ENCODE assay signal across 21 cellular contexts in the genomic region with DNA sequence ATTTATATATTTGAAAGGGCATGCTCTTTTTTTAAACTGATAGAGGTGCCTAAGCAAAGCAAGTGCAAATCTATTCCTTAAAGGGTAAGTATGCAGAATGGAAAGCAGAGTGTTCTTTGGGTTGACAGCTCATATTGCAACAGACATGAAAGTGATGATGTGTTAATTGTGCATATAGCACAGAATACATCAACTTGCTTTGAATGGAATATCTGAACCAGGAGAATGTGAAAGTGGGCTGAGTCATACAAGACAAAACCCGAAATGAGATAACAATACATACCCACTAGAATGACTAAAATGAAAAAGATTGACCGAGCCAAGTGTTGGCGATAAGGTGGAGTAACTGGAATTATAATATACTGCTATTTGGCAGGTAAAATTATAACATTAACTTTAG. TPM values are rescaled to one million over a fixed set of nuclear protein-coding genes. Genes with fewer than 3 reads are reported as not detected.
"Had no signal": no experiment of that assay in that cellular context is flagged by ENCODE, and none has a peak within 500 bp of the region (broad histone marks: within the 10 kb centered on the region; RNA-seq: fewer than 3 reads in every experiment).

No MANE protein-coding gene starts in this region.

- H3K36me3 Mint-ChIP-seq: naive thymus-derived CD4-positive, alpha-beta T cell had no signal

- H3K27ac Mint-ChIP-seq: activated naive CD4-positive, alpha-beta T cell treated with anti-CD3 and anti-CD28 coated beads, Interleukin-2, amount 10 ng/mL, durations not matched to agents 7 days and 5 days; effector memory CD8-positive, alpha-beta T cell; naive thymus-derived CD4-positive, alpha-beta T cell had no signal

- DNase-seq: activated CD8-positive, alpha-beta memory T cell treated with anti-CD3 and anti-CD28 coated beads, Interleukin-2, amount 50 U/mL, for 48 hours; activated naive CD4-positive, alpha-beta T cell treated with anti-CD3 and anti-CD28 coated beads, Interleukin-2, amount 10 ng/mL, durations not matched to agents 7 days and 5 days; adrenal gland; brain microvascular endothelial cell; central memory CD4-positive, alpha-beta T cell; effector memory CD8-positive, alpha-beta T cell; esophagus squamous epithelium; gastrocnemius medialis; kidney glomerular epithelial cell; left lung; naive thymus-derived CD4-positive, alpha-beta T cell; occipital lobe; right lobe of liver; stimulated activated CD4-positive, alpha-beta T cell treated with anti-CD3 and anti-CD28 coated beads, Interleukin-1b, Interleukin-23, amount 100 ng/mL, for 48 hours; testis had no signal

- H3K9me3 Mint-ChIP-seq: activated naive CD4-positive, alpha-beta T cell treated with anti-CD3 and anti-CD28 coated beads, Interleukin-2, amount 10 ng/mL, durations not matched to agents 7 days and 5 days; activated T-helper 2 cell treated with anti-CD3 and anti-CD28 coated beads, Interferon-gamma antibody, Interleukin-2, Interleukin-4, amounts not matched to agents 10 μg/mL and 5 μg/mL and 100 μg/mL, durations not matched to agents 14 hours and 24 hours and 36 hours; effector memory CD8-positive, alpha-beta T cell; neural crest cell had no signal

- H3K4me3 Mint-ChIP-seq: activated naive CD4-positive, alpha-beta T cell treated with anti-CD3 and anti-CD28 coated beads, Interleukin-2, amount 10 ng/mL, durations not matched to agents 7 days and 5 days; effector memory CD8-positive, alpha-beta T cell; naive thymus-derived CD4-positive, alpha-beta T cell; neural crest cell had no signal

RNA-seq across cellular contexts. Expression of gene CR1, which starts 4.3 kb away (rescaled TPM):
- total RNA-seq: activated T-helper 2 cell treated with anti-CD3 and anti-CD28 coated beads, Interferon-gamma antibody, Interleukin-2, Interleukin-4, amounts not matched to agents 10 μg/mL and 5 μg/mL and 100 μg/mL, durations not matched to agents 14 hours and 24 hours and 36 hours; dermis microvascular lymphatic vessel endothelial cell; endothelial cell of umbilical vein; neural crest cell had no signal
- polyA plus RNA-seq: endothelial cell of umbilical vein had no signal

RNA-seq across cellular contexts. Expression of gene CR2, which starts 46.2 kb away (rescaled TPM):
- total RNA-seq: activated T-helper 2 cell treated with anti-CD3 and anti-CD28 coated beads, Interferon-gamma antibody, Interleukin-2, Interleukin-4, amounts not matched to agents 10 μg/mL and 5 μg/mL and 100 μg/mL, durations not matched to agents 14 hours and 24 hours and 36 hours; ascending aorta; endothelial cell of umbilical vein; esophagus squamous epithelium; neural crest cell; occipital lobe; vagina had no signal
- polyA plus RNA-seq: endothelial cell of umbilical vein had no signal
